ENCODE assay signal across 29 cellular contexts in the genomic region with DNA sequence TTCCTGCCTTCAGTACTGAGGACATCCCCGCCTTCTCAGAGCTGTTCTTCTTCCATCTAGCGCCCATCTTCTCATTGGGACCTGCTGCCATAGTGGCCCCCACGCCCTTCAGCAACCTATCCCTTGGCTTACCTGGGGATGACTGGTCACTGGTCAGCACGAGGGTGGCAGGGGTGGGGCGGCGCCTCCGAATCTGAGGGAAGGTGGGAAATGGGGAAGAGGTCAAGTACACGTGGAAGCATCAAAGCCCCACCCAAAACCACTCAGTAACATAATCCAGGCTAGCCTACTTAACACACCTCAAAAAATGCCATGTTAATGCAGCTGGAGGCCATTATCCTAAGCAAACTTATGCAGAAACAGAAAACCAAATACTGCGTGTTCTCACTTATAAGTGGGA. TPM values are rescaled to one million over a fixed set of nuclear protein-coding genes. Genes with fewer than 3 reads are reported as not detected.
"Had no signal": no experiment of that assay in that cellular context is flagged by ENCODE, and none has a peak within 500 bp of the region (broad histone marks: within the 10 kb centered on the region; RNA-seq: fewer than 3 reads in every experiment).

No MANE protein-coding gene starts in this region.

- DNase-seq: activated CD4-positive, alpha-beta T cell treated with anti-CD3 and anti-CD28 coated beads for 48 hours; activated CD4-positive, alpha-beta T cell treated with anti-CD3 and anti-CD28 coated beads, Interleukin-2, amount 50 U/mL, for 4 hours; activated CD4-positive, CD25-positive, alpha-beta regulatory T cell treated with anti-CD3 and anti-CD28 coated beads, Interleukin-2, amount 50 U/mL, for 72 hours; activated CD8-positive, alpha-beta memory T cell treated with anti-CD3 and anti-CD28 coated beads, Interleukin-2, amount 50 U/mL, for 48 hours; activated CD8-positive, alpha-beta T cell treated with anti-CD3 and anti-CD28 coated beads, Interleukin-2, amount 10 ng/mL, durations not matched to agents 7 days and 5 days; activated effector memory CD4-positive, alpha-beta T cell treated with Interleukin-2 at 50 U/mL for 16 hours; activated naive CD4-positive, alpha-beta T cell; activated T-cell treated with anti-CD3 and anti-CD28 coated beads, Interleukin-2, amount 50 U/mL, for 1 hour; aorta; central memory CD4-positive, alpha-beta T cell; MG63; NCI-H1105; NCI-H146; NCI-H1930; NCI-H2171; NCI-H2227 treated with DMSO at 0.1 percent for 48 hours; NCI-H446 treated with DMSO at 0.1 percent for 48 hours; NCI-H524 treated with DMSO at 0.1 percent for 48 hours; NCI-H82; PC-3; SHP77; T-helper 17 cell; T-helper 9 cell had no signal

- H3K36me3 ChIP-seq: breast epithelium, MG63, SJSA1 had no signal

- ATAC-seq: activated CD8-positive, alpha-beta T cell treated with anti-CD3 and anti-CD28 coated beads, Interleukin-2, amount 10 ng/mL, durations not matched to agents 7 days and 5 days; PC-3; T-helper 17 cell; WTC11 had no signal

- H3K27ac Mint-ChIP-seq: activated CD8-positive, alpha-beta T cell treated with anti-CD3 and anti-CD28 coated beads, Interleukin-2, amount 10 ng/mL, durations not matched to agents 7 days and 5 days; activated T-helper 1 cell treated with anti-CD3 and anti-CD28 coated beads, Interleukin-12 subunit alpha, Interleukin-12 subunit beta, Interleukin-2, Interleukin-4 antibody, amounts not matched to agents 30 ng/mL and 10 ng/mL and 1 ng/mL, durations not matched to agents 14 hours and 24 hours and 36 hours; T-helper 17 cell; WTC11 had no signal

- H3K9me3 ChIP-seq: breast epithelium, MG63, SJSA1 had no signal

- H3K27ac ChIP-seq: breast epithelium, KMS-11, SJSA1 had no signal

- H3K36me3 Mint-ChIP-seq: activated naive CD4-positive, alpha-beta T cell treated with anti-CD3 and anti-CD28 coated beads, Interleukin-2, amount 50 U/mL, for 24 hours; WTC11 had no signal

- H3K9me3 Mint-ChIP-seq: activated naive CD4-positive, alpha-beta T cell treated with anti-CD3 and anti-CD28 coated beads, Interleukin-2, amount 50 U/mL, for 24 hours; activated T-helper 1 cell treated with anti-CD3 and anti-CD28 coated beads, Interleukin-12 subunit alpha, Interleukin-12 subunit beta, Interleukin-2, Interleukin-4 antibody, amounts not matched to agents 30 ng/mL and 10 ng/mL and 1 ng/mL, durations not matched to agents 14 hours and 24 hours and 36 hours; WTC11 had no signal

- H3K4me1 ChIP-seq: SJSA1 had no signal

- H3K4me3 ChIP-seq: breast epithelium, MG63, SJSA1 had no signal

- H3K4me3 Mint-ChIP-seq: activated CD8-positive, alpha-beta T cell treated with anti-CD3 and anti-CD28 coated beads, Interleukin-2, amount 10 ng/mL, durations not matched to agents 7 days and 5 days; activated naive CD4-positive, alpha-beta T cell treated with anti-CD3 and anti-CD28 coated beads, Interleukin-2, amount 50 U/mL, for 24 hours; activated T-helper 1 cell treated with anti-CD3 and anti-CD28 coated beads, Interleukin-12 subunit alpha, Interleukin-12 subunit beta, Interleukin-2, Interleukin-4 antibody, amounts not matched to agents 30 ng/mL and 10 ng/mL and 1 ng/mL, durations not matched to agents 14 hours and 24 hours and 36 hours; T-helper 17 cell; WTC11 had no signal

RNA-seq across cellular contexts. Expression of a gene that starts 4.3 kb away (rescaled TPM):
- total RNA-seq: activated CD8-positive, alpha-beta T cell treated with anti-CD3 and anti-CD28 coated beads, Interleukin-2, amount 10 ng/mL, durations not matched to agents 7 days and 5 days; activated T-helper 1 cell treated with anti-CD3 and anti-CD28 coated beads, Interleukin-12 subunit alpha, Interleukin-12 subunit beta, Interleukin-2, Interleukin-4 antibody, amounts not matched to agents 30 ng/mL and 10 ng/mL and 1 ng/mL, durations not matched to agents 14 hours and 24 hours and 36 hours; PC-3; SJSA1; T-helper 17 cell had no signal

RNA-seq across cellular contexts. Expression of a gene that starts 34.7 kb away (rescaled TPM):
- total RNA-seq: PC-3, SJSA1 had no signal

RNA-seq across cellular contexts. Expression of a gene that starts 50.6 kb away (rescaled TPM):
- total RNA-seq: activated CD8-positive, alpha-beta T cell treated with anti-CD3 and anti-CD28 coated beads, Interleukin-2, amount 10 ng/mL, durations not matched to agents 7 days and 5 days; activated T-helper 1 cell treated with anti-CD3 and anti-CD28 coated beads, Interleukin-12 subunit alpha, Interleukin-12 subunit beta, Interleukin-2, Interleukin-4 antibody, amounts not matched to agents 30 ng/mL and 10 ng/mL and 1 ng/mL, durations not matched to agents 14 hours and 24 hours and 36 hours; aorta; breast epithelium; PC-3; SJSA1; T-helper 17 cell; WTC11 had no signal
